Comparison of ENCODE assay signal across 2 cellular contexts in genomic region chr7:1602386-1602785, GRCh38.
TF ChIP-seq lines count a peak whose summit lies in the region.

No MANE protein-coding gene starts in this region.

TF ChIP-seq in H1, 55 proteins besides CTCF, POLR2A, EP300 and RAD21:
- TF ChIP-seq, protein P1, sequence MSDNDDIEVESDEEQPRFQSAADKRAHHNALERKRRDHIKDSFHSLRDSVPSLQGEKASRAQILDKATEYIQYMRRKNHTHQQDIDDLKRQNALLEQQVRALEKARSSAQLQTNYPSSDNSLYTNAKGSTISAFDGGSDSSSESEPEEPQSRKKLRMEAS (IDR thresholded peaks at IDR 0.05) = no peak
- TF ChIP-seq BRCA1 (IDR thresholded peaks at IDR 0.05; ENCODE audit: low read depth, low read length) (no peak), JUND (IDR thresholded peaks at IDR 0.05; ENCODE audit: low read length) (no peak), EZH2 (IDR thresholded peaks at IDR 0.05; ENCODE audit: low read depth, low read length, severe bottlenecking) (no peak), BCL11A (IDR thresholded peaks at IDR 0.05; ENCODE audit: low read depth in 2 of 2, low read length in 2 of 2) (no peak), SP2 (IDR thresholded peaks at IDR 0.05; ENCODE audit: low read length) (no peak), ZNF274 (IDR thresholded peaks at IDR 0.05; ENCODE audit: borderline replicate concordance, extremely low read depth, low read length) (no peak)
- TF ChIP-seq, protein P2, sequence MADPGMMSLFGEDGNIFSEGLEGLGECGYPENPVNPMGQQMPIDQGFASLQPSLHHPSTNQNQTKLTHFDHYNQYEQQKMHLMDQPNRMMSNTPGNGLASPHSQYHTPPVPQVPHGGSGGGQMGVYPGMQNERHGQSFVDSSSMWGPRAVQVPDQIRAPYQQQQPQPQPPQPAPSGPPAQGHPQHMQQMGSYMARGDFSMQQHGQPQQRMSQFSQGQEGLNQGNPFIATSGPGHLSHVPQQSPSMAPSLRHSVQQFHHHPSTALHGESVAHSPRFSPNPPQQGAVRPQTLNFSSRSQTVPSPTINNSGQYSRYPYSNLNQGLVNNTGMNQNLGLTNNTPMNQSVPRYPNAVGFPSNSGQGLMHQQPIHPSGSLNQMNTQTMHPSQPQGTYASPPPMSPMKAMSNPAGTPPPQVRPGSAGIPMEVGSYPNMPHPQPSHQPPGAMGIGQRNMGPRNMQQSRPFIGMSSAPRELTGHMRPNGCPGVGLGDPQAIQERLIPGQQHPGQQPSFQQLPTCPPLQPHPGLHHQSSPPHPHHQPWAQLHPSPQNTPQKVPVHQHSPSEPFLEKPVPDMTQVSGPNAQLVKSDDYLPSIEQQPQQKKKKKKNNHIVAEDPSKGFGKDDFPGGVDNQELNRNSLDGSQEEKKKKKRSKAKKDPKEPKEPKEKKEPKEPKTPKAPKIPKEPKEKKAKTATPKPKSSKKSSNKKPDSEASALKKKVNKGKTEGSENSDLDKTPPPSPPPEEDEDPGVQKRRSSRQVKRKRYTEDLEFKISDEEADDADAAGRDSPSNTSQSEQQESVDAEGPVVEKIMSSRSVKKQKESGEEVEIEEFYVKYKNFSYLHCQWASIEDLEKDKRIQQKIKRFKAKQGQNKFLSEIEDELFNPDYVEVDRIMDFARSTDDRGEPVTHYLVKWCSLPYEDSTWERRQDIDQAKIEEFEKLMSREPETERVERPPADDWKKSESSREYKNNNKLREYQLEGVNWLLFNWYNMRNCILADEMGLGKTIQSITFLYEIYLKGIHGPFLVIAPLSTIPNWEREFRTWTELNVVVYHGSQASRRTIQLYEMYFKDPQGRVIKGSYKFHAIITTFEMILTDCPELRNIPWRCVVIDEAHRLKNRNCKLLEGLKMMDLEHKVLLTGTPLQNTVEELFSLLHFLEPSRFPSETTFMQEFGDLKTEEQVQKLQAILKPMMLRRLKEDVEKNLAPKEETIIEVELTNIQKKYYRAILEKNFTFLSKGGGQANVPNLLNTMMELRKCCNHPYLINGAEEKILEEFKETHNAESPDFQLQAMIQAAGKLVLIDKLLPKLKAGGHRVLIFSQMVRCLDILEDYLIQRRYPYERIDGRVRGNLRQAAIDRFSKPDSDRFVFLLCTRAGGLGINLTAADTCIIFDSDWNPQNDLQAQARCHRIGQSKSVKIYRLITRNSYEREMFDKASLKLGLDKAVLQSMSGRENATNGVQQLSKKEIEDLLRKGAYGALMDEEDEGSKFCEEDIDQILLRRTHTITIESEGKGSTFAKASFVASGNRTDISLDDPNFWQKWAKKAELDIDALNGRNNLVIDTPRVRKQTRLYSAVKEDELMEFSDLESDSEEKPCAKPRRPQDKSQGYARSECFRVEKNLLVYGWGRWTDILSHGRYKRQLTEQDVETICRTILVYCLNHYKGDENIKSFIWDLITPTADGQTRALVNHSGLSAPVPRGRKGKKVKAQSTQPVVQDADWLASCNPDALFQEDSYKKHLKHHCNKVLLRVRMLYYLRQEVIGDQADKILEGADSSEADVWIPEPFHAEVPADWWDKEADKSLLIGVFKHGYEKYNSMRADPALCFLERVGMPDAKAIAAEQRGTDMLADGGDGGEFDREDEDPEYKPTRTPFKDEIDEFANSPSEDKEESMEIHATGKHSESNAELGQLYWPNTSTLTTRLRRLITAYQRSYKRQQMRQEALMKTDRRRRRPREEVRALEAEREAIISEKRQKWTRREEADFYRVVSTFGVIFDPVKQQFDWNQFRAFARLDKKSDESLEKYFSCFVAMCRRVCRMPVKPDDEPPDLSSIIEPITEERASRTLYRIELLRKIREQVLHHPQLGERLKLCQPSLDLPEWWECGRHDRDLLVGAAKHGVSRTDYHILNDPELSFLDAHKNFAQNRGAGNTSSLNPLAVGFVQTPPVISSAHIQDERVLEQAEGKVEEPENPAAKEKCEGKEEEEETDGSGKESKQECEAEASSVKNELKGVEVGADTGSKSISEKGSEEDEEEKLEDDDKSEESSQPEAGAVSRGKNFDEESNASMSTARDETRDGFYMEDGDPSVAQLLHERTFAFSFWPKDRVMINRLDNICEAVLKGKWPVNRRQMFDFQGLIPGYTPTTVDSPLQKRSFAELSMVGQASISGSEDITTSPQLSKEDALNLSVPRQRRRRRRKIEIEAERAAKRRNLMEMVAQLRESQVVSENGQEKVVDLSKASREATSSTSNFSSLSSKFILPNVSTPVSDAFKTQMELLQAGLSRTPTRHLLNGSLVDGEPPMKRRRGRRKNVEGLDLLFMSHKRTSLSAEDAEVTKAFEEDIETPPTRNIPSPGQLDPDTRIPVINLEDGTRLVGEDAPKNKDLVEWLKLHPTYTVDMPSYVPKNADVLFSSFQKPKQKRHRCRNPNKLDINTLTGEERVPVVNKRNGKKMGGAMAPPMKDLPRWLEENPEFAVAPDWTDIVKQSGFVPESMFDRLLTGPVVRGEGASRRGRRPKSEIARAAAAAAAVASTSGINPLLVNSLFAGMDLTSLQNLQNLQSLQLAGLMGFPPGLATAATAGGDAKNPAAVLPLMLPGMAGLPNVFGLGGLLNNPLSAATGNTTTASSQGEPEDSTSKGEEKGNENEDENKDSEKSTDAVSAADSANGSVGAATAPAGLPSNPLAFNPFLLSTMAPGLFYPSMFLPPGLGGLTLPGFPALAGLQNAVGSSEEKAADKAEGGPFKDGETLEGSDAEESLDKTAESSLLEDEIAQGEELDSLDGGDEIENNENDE (IDR thresholded peaks at IDR 0.05; ENCODE audit: insufficient replicate concordance, low read length) = no peak
- TF ChIP-seq, protein P3, sequence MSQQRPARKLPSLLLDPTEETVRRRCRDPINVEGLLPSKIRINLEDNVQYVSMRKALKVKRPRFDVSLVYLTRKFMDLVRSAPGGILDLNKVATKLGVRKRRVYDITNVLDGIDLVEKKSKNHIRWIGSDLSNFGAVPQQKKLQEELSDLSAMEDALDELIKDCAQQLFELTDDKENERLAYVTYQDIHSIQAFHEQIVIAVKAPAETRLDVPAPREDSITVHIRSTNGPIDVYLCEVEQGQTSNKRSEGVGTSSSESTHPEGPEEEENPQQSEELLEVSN (IDR thresholded peaks at IDR 0.05) = no peak

TF ChIP-seq in WTC11, 78 proteins besides CTCF, POLR2A, EP300 and RAD21 (continues in another document):
- TF ChIP-seq, protein P4, sequence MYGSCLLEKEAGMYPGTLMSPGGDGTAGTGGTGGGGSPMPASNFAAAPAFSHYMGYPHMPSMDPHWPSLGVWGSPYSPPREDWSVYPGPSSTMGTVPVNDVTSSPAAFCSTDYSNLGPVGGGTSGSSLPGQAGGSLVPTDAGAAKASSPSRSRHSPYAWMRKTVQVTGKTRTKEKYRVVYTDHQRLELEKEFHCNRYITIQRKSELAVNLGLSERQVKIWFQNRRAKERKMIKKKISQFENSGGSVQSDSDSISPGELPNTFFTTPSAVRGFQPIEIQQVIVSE (CRISPR knock-in tag; IDR thresholded peaks at IDR 0.05; ENCODE audit: borderline replicate concordance) = no peak
- TF ChIP-seq ZNF219 (CRISPR knock-in tag; IDR thresholded peaks at IDR 0.05; ENCODE audit: borderline replicate concordance) = no peak
- TF ChIP-seq, protein P5, sequence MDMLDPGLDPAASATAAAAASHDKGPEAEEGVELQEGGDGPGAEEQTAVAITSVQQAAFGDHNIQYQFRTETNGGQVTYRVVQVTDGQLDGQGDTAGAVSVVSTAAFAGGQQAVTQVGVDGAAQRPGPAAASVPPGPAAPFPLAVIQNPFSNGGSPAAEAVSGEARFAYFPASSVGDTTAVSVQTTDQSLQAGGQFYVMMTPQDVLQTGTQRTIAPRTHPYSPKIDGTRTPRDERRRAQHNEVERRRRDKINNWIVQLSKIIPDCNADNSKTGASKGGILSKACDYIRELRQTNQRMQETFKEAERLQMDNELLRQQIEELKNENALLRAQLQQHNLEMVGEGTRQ (CRISPR knock-in tag; IDR thresholded peaks at IDR 0.05) = no peak
- TF ChIP-seq HMGXB4 (CRISPR knock-in tag; IDR thresholded peaks at IDR 0.05) = no peak
- no peak for TF ChIP-seq ATF1 (CRISPR knock-in tag; IDR thresholded peaks at IDR 0.05)
- TF ChIP-seq, protein P6, sequence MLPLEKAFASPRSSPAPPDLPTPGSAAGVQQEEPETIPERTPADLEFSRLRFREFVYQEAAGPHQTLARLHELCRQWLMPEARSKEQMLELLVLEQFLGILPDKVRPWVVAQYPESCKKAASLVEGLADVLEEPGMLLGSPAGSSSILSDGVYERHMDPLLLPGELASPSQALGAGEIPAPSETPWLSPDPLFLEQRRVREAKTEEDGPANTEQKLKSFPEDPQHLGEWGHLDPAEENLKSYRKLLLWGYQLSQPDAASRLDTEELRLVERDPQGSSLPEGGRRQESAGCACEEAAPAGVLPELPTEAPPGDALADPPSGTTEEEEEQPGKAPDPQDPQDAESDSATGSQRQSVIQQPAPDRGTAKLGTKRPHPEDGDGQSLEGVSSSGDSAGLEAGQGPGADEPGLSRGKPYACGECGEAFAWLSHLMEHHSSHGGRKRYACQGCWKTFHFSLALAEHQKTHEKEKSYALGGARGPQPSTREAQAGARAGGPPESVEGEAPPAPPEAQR (CRISPR knock-in tag; IDR thresholded peaks at IDR 0.05) = no peak
- no peak for TF ChIP-seq ERG (CRISPR knock-in tag; IDR thresholded peaks at IDR 0.05)
- TF ChIP-seq TEAD4 (CRISPR knock-in tag; IDR thresholded peaks at IDR 0.05) = no peak
- TF ChIP-seq KAT7 (CRISPR knock-in tag; IDR thresholded peaks at IDR 0.05; ENCODE audit: borderline replicate concordance) = no peak
- no peak for TF ChIP-seq GRHL2 (CRISPR knock-in tag; IDR thresholded peaks at IDR 0.05; ENCODE audit: insufficient replicate concordance, severe bottlenecking)
- TF ChIP-seq, protein P7, sequence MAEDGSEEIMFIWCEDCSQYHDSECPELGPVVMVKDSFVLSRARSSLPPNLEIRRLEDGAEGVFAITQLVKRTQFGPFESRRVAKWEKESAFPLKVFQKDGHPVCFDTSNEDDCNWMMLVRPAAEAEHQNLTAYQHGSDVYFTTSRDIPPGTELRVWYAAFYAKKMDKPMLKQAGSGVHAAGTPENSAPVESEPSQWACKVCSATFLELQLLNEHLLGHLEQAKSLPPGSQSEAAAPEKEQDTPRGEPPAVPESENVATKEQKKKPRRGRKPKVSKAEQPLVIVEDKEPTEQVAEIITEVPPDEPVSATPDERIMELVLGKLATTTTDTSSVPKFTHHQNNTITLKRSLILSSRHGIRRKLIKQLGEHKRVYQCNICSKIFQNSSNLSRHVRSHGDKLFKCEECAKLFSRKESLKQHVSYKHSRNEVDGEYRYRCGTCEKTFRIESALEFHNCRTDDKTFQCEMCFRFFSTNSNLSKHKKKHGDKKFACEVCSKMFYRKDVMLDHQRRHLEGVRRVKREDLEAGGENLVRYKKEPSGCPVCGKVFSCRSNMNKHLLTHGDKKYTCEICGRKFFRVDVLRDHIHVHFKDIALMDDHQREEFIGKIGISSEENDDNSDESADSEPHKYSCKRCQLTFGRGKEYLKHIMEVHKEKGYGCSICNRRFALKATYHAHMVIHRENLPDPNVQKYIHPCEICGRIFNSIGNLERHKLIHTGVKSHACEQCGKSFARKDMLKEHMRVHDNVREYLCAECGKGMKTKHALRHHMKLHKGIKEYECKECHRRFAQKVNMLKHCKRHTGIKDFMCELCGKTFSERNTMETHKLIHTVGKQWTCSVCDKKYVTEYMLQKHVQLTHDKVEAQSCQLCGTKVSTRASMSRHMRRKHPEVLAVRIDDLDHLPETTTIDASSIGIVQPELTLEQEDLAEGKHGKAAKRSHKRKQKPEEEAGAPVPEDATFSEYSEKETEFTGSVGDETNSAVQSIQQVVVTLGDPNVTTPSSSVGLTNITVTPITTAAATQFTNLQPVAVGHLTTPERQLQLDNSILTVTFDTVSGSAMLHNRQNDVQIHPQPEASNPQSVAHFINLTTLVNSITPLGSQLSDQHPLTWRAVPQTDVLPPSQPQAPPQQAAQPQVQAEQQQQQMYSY (CRISPR knock-in tag; IDR thresholded peaks at IDR 0.05) = no peak
- no peak for TF ChIP-seq NR2C2 (CRISPR knock-in tag; IDR thresholded peaks at IDR 0.05)
- TF ChIP-seq, protein P8, sequence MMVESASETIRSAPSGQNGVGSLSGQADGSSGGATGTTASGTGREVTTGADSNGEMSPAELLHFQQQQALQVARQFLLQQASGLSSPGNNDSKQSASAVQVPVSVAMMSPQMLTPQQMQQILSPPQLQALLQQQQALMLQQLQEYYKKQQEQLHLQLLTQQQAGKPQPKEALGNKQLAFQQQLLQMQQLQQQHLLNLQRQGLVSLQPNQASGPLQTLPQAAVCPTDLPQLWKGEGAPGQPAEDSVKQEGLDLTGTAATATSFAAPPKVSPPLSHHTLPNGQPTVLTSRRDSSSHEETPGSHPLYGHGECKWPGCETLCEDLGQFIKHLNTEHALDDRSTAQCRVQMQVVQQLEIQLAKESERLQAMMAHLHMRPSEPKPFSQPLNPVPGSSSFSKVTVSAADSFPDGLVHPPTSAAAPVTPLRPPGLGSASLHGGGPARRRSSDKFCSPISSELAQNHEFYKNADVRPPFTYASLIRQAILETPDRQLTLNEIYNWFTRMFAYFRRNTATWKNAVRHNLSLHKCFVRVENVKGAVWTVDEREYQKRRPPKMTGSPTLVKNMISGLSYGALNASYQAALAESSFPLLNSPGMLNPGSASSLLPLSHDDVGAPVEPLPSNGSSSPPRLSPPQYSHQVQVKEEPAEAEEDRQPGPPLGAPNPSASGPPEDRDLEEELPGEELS (CRISPR knock-in tag; IDR thresholded peaks at IDR 0.05) = no peak
- TF ChIP-seq, protein P9, sequence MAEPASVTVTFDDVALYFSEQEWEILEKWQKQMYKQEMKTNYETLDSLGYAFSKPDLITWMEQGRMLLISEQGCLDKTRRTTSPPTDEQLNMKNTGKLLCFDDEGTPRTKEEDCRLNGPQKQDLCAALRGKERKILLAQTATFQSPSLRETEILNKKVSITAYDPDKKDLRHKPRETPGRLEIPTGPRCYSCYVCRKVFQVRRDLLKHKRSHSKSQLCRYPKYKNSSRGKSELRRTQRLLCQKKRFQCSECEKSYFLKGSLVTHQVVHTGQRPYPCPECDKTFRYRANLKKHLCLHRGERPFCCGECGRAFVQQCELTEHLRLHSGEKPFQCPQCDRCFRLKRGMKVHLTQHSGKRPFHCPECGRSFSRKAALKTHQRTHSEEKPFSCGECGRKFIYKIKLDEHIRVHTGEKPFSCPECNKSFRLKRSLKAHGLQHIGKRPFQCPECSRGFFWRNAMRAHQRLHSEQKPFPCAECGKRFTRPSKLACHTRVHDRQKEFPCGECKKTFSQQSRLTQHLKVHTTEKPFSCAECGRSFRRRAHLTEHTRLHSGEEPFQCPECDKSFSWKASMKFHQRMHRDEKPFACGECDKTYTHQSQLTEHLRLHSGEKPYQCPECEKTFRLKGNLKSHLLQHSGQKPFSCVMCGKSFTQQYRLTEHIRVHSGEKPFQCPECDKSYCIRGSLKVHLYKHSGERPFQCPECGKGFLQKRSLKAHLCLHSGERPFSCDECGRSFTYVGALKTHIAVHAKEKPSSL (CRISPR knock-in tag; conservative IDR thresholded peaks at IDR 0.05) = no peak
- no peak for TF ChIP-seq ZNF423 (CRISPR knock-in tag; IDR thresholded peaks at IDR 0.05)
- TF ChIP-seq EMX1 (CRISPR knock-in tag; IDR thresholded peaks at IDR 0.05) = no peak
